Comparison of ENCODE assay signal across 28 cellular contexts in genomic region chr1:238027366-238027765, GRCh38.
"Had no signal": no experiment of that assay in that cellular context is flagged by ENCODE, and none has a peak within 500 bp of the region (broad histone marks: within the 10 kb centered on the region; RNA-seq: fewer than 3 reads in every experiment).

No MANE protein-coding gene starts in this region.

- H3K4me3 Mint-ChIP-seq: natural killer cell; nephron; neural progenitor cell; stimulated activated effector memory CD8-positive, alpha-beta T cell treated with anti-CD3 and anti-CD28 coated beads, Interleukin-12 subunit alpha, Interleukin-12 subunit beta, amount 100 ng/mL, for 72 hours; stimulated activated naive B cell treated with anti-CD40 and anti-IgM and Interleukin-4, amounts not matched to agents 10 μg/mL and 1 μg/mL and 100 μg/mL, for 72 hours; stimulated activated naive CD8-positive, alpha-beta T cell treated with anti-CD3 and anti-CD28 coated beads, Interleukin-15, Interleukin-2, amounts not matched to agents 100 ng/mL and 50 ng/mL, for 24 hours had no signal

- H3K4me2 ChIP-seq: neural progenitor cell had no signal

- H3K4me1 ChIP-seq: neural progenitor cell, parathyroid adenoma, psoas muscle, right lobe of liver, sigmoid colon, stomach, thyroid gland, tibial nerve, upper lobe of left lung, vagina had no signal

- H3K9ac ChIP-seq: neural progenitor cell, parathyroid adenoma had no signal

- H3K27ac ChIP-seq: neural progenitor cell, ovary, parathyroid adenoma, psoas muscle, right lobe of liver, sigmoid colon, stomach, thoracic aorta, thyroid gland, tibial nerve, upper lobe of left lung, vagina had no signal

- H3K27me3 Mint-ChIP-seq: progenitor cell of endocrine pancreas; stimulated activated naive B cell treated with anti-CD40 and anti-IgM and Interleukin-4, amounts not matched to agents 10 μg/mL and 1 μg/mL and 100 μg/mL, for 72 hours; stimulated activated naive CD8-positive, alpha-beta T cell treated with anti-CD3 and anti-CD28 coated beads, Interleukin-15, Interleukin-2, amounts not matched to agents 100 ng/mL and 50 ng/mL, for 24 hours had no signal

- H3K4me1 Mint-ChIP-seq: natural killer cell; nephron; neural progenitor cell; stimulated activated effector memory CD8-positive, alpha-beta T cell treated with anti-CD3 and anti-CD28 coated beads, Interleukin-12 subunit alpha, Interleukin-12 subunit beta, amount 100 ng/mL, for 72 hours; stimulated activated naive B cell treated with anti-CD40 and anti-IgM and Interleukin-4, amounts not matched to agents 10 μg/mL and 1 μg/mL and 100 μg/mL, for 72 hours had no signal

- H3K27ac Mint-ChIP-seq: natural killer cell; nephron; neural progenitor cell; progenitor cell of endocrine pancreas; stimulated activated effector memory CD8-positive, alpha-beta T cell treated with anti-CD3 and anti-CD28 coated beads, Interleukin-12 subunit alpha, Interleukin-12 subunit beta, amount 100 ng/mL, for 72 hours; stimulated activated naive B cell treated with anti-CD40 and anti-IgM and Interleukin-4, amounts not matched to agents 10 μg/mL and 1 μg/mL and 100 μg/mL, for 72 hours; stimulated activated naive CD8-positive, alpha-beta T cell treated with anti-CD3 and anti-CD28 coated beads, Interleukin-15, Interleukin-2, amounts not matched to agents 100 ng/mL and 50 ng/mL, for 24 hours had no signal

- H3K36me3 Mint-ChIP-seq: neural progenitor cell; stimulated activated effector memory CD8-positive, alpha-beta T cell treated with anti-CD3 and anti-CD28 coated beads, Interleukin-12 subunit alpha, Interleukin-12 subunit beta, amount 100 ng/mL, for 72 hours; stimulated activated naive B cell treated with anti-CD40 and anti-IgM and Interleukin-4, amounts not matched to agents 10 μg/mL and 1 μg/mL and 100 μg/mL, for 72 hours had no signal

- H3K4me3 ChIP-seq: neural progenitor cell, ovary, psoas muscle, right lobe of liver, sigmoid colon, stomach, thoracic aorta, thyroid gland, tibial nerve, upper lobe of left lung, vagina had no signal

- ATAC-seq: natural killer cell; psoas muscle; right cardiac atrium; right lobe of liver; stimulated activated effector memory CD8-positive, alpha-beta T cell treated with anti-CD3 and anti-CD28 coated beads, Interleukin-12 subunit alpha, Interleukin-12 subunit beta, amount 100 ng/mL, for 72 hours; stimulated activated naive B cell treated with anti-CD40 and anti-IgM and Interleukin-4, amounts not matched to agents 10 μg/mL and 1 μg/mL and 100 μg/mL, for 72 hours had no signal

- H3K9me3 ChIP-seq: right lobe of liver, thyroid gland, upper lobe of left lung, vagina had no signal

- H2AFZ ChIP-seq: parathyroid adenoma had no signal

- H3K79me2 ChIP-seq: parathyroid adenoma had no signal

- H3K36me3 ChIP-seq: neural progenitor cell, ovary, right lobe of liver, sigmoid colon, stomach, thoracic aorta, thyroid gland, tibial nerve, upper lobe of left lung, vagina had no signal

- H3K27me3 ChIP-seq: neural progenitor cell, ovary, right lobe of liver, sigmoid colon, stomach, thyroid gland, tibial nerve, upper lobe of left lung, vagina had no signal

- DNase-seq: natural killer cell; occipital lobe; ovary; posterior cingulate gyrus; psoas muscle; right cardiac atrium; right lobe of liver; sigmoid colon; small intestine; stimulated activated CD4-positive, alpha-beta T cell treated with anti-CD3 and anti-CD28 coated beads, Interleukin-15, amount 100 ng/mL, for 24 hours; stimulated activated CD4-positive, alpha-beta T cell treated with anti-CD3 and anti-CD28 coated beads, Interleukin-2, amount 100 ng/mL, for 24 hours; stimulated activated CD4-positive, alpha-beta T cell treated with anti-CD3 and anti-CD28 coated beads, Interleukin-2, amount 100 ng/mL, for 48 hours; stimulated activated CD4-positive, alpha-beta T cell treated with anti-CD3 and anti-CD28 coated beads, Interleukin-4, amount 100 ng/mL, for 24 hours; stimulated activated naive B cell treated with anti-CD40 and anti-IgM and Interleukin-4, amounts not matched to agents 10 μg/mL and 1 μg/mL and 100 μg/mL, for 72 hours; stimulated activated naive CD4-positive, alpha-beta T cell treated with Interleukin-2 at 50 U/mL for 16 hours; stomach; thyroid gland; trophoblast cell; upper lobe of left lung had no signal
